In genomic region chr2:206361407-206362045, GRCh38 we compare ENCODE assay signal across 14 cellular contexts.
DNase-seq lines count a peak whose midpoint lies in the region; ATAC-seq, FAIRE-seq and TF ChIP-seq lines count a peak whose summit lies in the region.
"Had no signal": no experiment of that assay in that cellular context is flagged by ENCODE, and none has a peak within 500 bp of the region (broad histone marks: within the 10 kb centered on the region; RNA-seq: fewer than 3 reads in every experiment).

No MANE protein-coding gene starts in this region.

- TF ChIP-seq CTCF in GM12878 (IDR thresholded peaks at IDR 0.05 in 2 of 3, conservative IDR thresholded peaks at IDR 0.05 in 1 of 3; ENCODE audit: control insufficient read depth in 2 of 3, extremely low read depth in 1 of 3, insufficient read depth in 1 of 3, low read depth in 3 of 3, low read length in 3 of 3) (no peak), adrenal gland (IDR thresholded peaks at IDR 0.05) (no peak)

- peak in 1 of 2 experiments; percentile 67; a peak in 1 of 4 replicates for TF ChIP-seq EP300 in GM12878 (IDR thresholded peaks at IDR 0.05; ENCODE audit: borderline replicate concordance in 1 of 2, control insufficient read depth in 1 of 2, low read depth in 2 of 2, low read length in 2 of 2)

- in situ Hi-C loops in GM12878 (cut with MboI) = no loop called here

- H3K27ac ChIP-seq in GM12878 (ENCODE audit: control insufficient read depth, insufficient read depth) (no peak overlapping the region), adrenal gland (no peak overlapping the region)
- H3K27ac ChIP-seq: left lung, parathyroid adenoma had no signal

- 43% methylated on average over 2 of the region's 2 CpGs for WGBS in GM12878 (ENCODE audit: insufficient coverage, insufficient replicate concordance, low lambda C conversion rate, missing lambda C conversion rate)
- WGBS in adrenal gland, 4 donors = 91 to 94% (median 94%) methylated on average over 2 of the region's 2 CpGs

- SMC1A ChIA-PET in GM12878 (lab: Charles Lee; ENCODE audit: uncharacterized antibody, unreplicated experiment) = interaction anchor here (0.6 to 1.6 kb wide), 4 partner anchors 9 to 1351 kb away, joined by 3 to 4 read pairs (median 3); no protein-coding TSS in a partner anchor

- no peak overlapping the region for H3K27ac Mint-ChIP-seq in activated CD4-positive, alpha-beta T cell treated with anti-CD3 and anti-CD28 coated beads for 36 hours
- H3K27ac Mint-ChIP-seq: activated naive CD4-positive, alpha-beta T cell treated with anti-CD3 and anti-CD28 coated beads for 36 hours; dendritic cell treated with granulocyte-macrophage colony-stimulating factor and Interleukin-4, amounts not matched to agents 40 ng/mL and 50 ng/mL, for 4 days had no signal

- peak; percentile 93 for ATAC-seq in activated CD4-positive, alpha-beta T cell treated with anti-CD3 and anti-CD28 coated beads for 36 hours
- ATAC-seq in GM21360 (IDR thresholded peaks at IDR 0.05; ENCODE audit: unreplicated experiment) = peak; percentile 94
- ATAC-seq in HG03159 (IDR thresholded peaks at IDR 0.05; ENCODE audit: unreplicated experiment) = peak; percentile 94
- peak; percentile 98 for ATAC-seq in GM12878
- ATAC-seq: left lung had no signal

- H3K27me3 ChIP-seq in GM12878 (replicated peaks in 1 of 2; ENCODE audit: control insufficient read depth in 2 of 2, insufficient read depth in 2 of 2, low read length in 1 of 2) (no peaks in the 10 kb centered on the region), adrenal gland (no peaks in the 10 kb centered on the region)
- H3K27me3 ChIP-seq: left lung had no signal

- no TSS peak for BruUV-seq in GM12878 (replicated peaks; lab: Mats Ljungman, UMichigan)

- POLR2A ChIA-PET in activated CD4-positive, alpha-beta T cell treated with anti-CD3 and anti-CD28 coated beads for 36 hours (lab: Charles Lee) = interaction anchor here (0.8 kb wide), 1 partner anchor 201 kb away, joined by 3 read pairs; the partner anchor contains the start of gene EEF1B2
- POLR2A ChIA-PET in GM12878 (lab: Charles Lee) = no interaction called here

- H3K4me1 ChIP-seq in GM12878 (ENCODE audit: control insufficient read depth, insufficient read depth, low read length) = no peaks in the 10 kb centered on the region
- H3K4me1 ChIP-seq in adrenal gland (replicated peaks in 1 of 2) = peaks cover 0 to 4% of the 10 kb centered on the region in 2 donors
- H3K4me1 ChIP-seq: left lung, parathyroid adenoma had no signal

- no peaks in the 10 kb centered on the region for H3K36me3 Mint-ChIP-seq in activated CD4-positive, alpha-beta T cell treated with anti-CD3 and anti-CD28 coated beads for 36 hours (ENCODE audit: low read depth)

- H3K4me3 Mint-ChIP-seq in activated CD4-positive, alpha-beta T cell treated with anti-CD3 and anti-CD28 coated beads for 36 hours = no peak overlapping the region
- H3K4me3 Mint-ChIP-seq: activated naive CD4-positive, alpha-beta T cell treated with anti-CD3 and anti-CD28 coated beads for 36 hours; dendritic cell treated with granulocyte-macrophage colony-stimulating factor and Interleukin-4, amounts not matched to agents 40 ng/mL and 50 ng/mL, for 4 days had no signal

- no peak overlapping the region for H3K4me2 ChIP-seq in GM12878 (ENCODE audit: control insufficient read depth, insufficient read depth)

- H2AFZ ChIP-seq in GM12878 (ENCODE audit: control insufficient read depth, low read depth, low read length) = no peak overlapping the region
- H2AFZ ChIP-seq: parathyroid adenoma had no signal

- H3K36me3 ChIP-seq in GM12878 (ENCODE audit: control insufficient read depth in 2 of 2, insufficient read depth in 2 of 2, low read length in 1 of 2) = no peaks in the 10 kb centered on the region
- H3K36me3 ChIP-seq in adrenal gland (replicated peaks in 1 of 2) = no peaks in the 10 kb centered on the region
- H3K36me3 ChIP-seq: left lung had no signal

- H3K79me2 ChIP-seq in GM12878 (ENCODE audit: control insufficient read depth, insufficient read depth, low read length) = no peaks in the 10 kb centered on the region
- H3K79me2 ChIP-seq: parathyroid adenoma had no signal

- no peak overlapping the region for H3K9ac ChIP-seq in GM12878 (ENCODE audit: control insufficient read depth, insufficient read depth, low read length)
- H3K9ac ChIP-seq: parathyroid adenoma had no signal

- peaks cover 7% of the 10 kb centered on the region for H3K27me3 Mint-ChIP-seq in activated CD4-positive, alpha-beta T cell treated with anti-CD3 and anti-CD28 coated beads for 36 hours

- peaks cover 10% of the 10 kb centered on the region for H3K4me1 Mint-ChIP-seq in activated CD4-positive, alpha-beta T cell treated with anti-CD3 and anti-CD28 coated beads for 36 hours

- intact Hi-C loops in activated CD4-positive, alpha-beta T cell treated with anti-CD3 and anti-CD28 coated beads for 36 hours (cut with DNase I, micrococcal nuclease) = loop anchor here in 1 of 2 experiments (2.0 kb wide), 1 partner anchor 331 kb away; no protein-coding TSS in a partner anchor
- intact Hi-C loops in GM12878 (cut with micrococcal nuclease; ENCODE audit: unreplicated experiment) = no loop called here
- intact Hi-C loops in adrenal gland (cut with DNase I) = no loop called here

- RAD21 ChIA-PET in GM12878 (lab: Charles Lee; ENCODE audit: unreplicated experiment) = no interaction called here

- no peaks in the 10 kb centered on the region for H3K9me3 ChIP-seq in GM12878 (replicated peaks; ENCODE audit: control insufficient read depth, insufficient read depth, low read length)
- no peaks in the 10 kb centered on the region for H3K9me3 ChIP-seq in adrenal gland (replicated peaks in 1 of 3)
- H3K9me3 ChIP-seq: left lung had no signal

- FAIRE-seq in GM12878 (lab: Jason Lieb, UNC) = peak; percentile 23
- FAIRE-seq: TTC549 had no signal

- peak; percentile 44 for DNase-seq in activated CD4-positive, alpha-beta T cell treated with anti-CD3 and anti-CD28 coated beads for 36 hours
- DNase-seq in activated CD4-positive, alpha-beta T cell treated with anti-CD3 and anti-CD28 coated beads, Interleukin-2, amount 50 U/mL, for 4 hours = no peak
- DNase-seq in GM12878 (ENCODE audit: low read depth, low spot score) (no peak), adrenal gland (no peak), AML-193 (lab: John Stamatoyannopoulos, UW) (no peak), HCEC 1CT (no peak)
- DNase-seq: 8988T; activated naive CD4-positive, alpha-beta T cell treated with anti-CD3 and anti-CD28 coated beads for 36 hours; left lung had no signal

- H3K4me3 ChIP-seq in GM12878 (no peak overlapping the region), adrenal gland (no peak overlapping the region)
- H3K4me3 ChIP-seq: left lung had no signal

- no peak for TF ChIP-seq RAD21 in GM12878 (IDR thresholded peaks at IDR 0.05; ENCODE audit: insufficient read depth, low read depth, low read length)

- TF ChIP-seq POLR2A in GM12878 (IDR thresholded peaks at IDR 0.05; ENCODE audit: low read depth, low read length) = no peak
- no peak for TF ChIP-seq POLR2A in adrenal gland (IDR thresholded peaks at IDR 0.05)

- no peaks in the 10 kb centered on the region for H4K20me1 ChIP-seq in GM12878 (ENCODE audit: control insufficient read depth, insufficient read depth)

- peaks cover 3% of the 10 kb centered on the region for H3K9me3 Mint-ChIP-seq in activated CD4-positive, alpha-beta T cell treated with anti-CD3 and anti-CD28 coated beads for 36 hours (ENCODE audit: low read depth)

- CTCF ChIA-PET in activated CD4-positive, alpha-beta T cell treated with anti-CD3 and anti-CD28 coated beads for 36 hours (lab: Charles Lee) = no interaction called here
- CTCF ChIA-PET in GM12878 (lab: Yijun Ruan, JAX) = no interaction called here

TF ChIP-seq in GM12878, 131 proteins besides CTCF, POLR2A, EP300 and RAD21 (continues in another document):
- TF ChIP-seq MXI1 (IDR thresholded peaks at IDR 0.05; ENCODE audit: low read depth, low read length) (no peak), SPI1 (IDR thresholded peaks at IDR 0.05; ENCODE audit: borderline replicate concordance, insufficient read depth, low read depth, low read length) (no peak), CHD4 (IDR thresholded peaks at IDR 0.05) (no peak), HCFC1 (IDR thresholded peaks at IDR 0.05; ENCODE audit: low read length) (no peak), ZNF384 (IDR thresholded peaks at IDR 0.05; ENCODE audit: borderline replicate concordance, low read depth, low read length) (no peak), CHD1 (IDR thresholded peaks at IDR 0.05; ENCODE audit: low read depth, low read length) (no peak), STAT3 (IDR thresholded peaks at IDR 0.05; ENCODE audit: low read depth, low read length) (no peak), ETV6 (conservative IDR thresholded peaks at IDR 0.05 in 1 of 2, IDR thresholded peaks at IDR 0.05 in 1 of 2; ENCODE audit: borderline replicate concordance in 1 of 2, low read depth in 1 of 2) (no peak), POU2F2 (IDR thresholded peaks at IDR 0.05; ENCODE audit: borderline replicate concordance, low read depth, low read length) (no peak), BCL3 (IDR thresholded peaks at IDR 0.05; ENCODE audit: borderline replicate concordance, insufficient read depth, low read depth, low read length, poor library complexity, severe bottlenecking) (no peak), CHD2 (IDR thresholded peaks at IDR 0.05; ENCODE audit: borderline replicate concordance, low read depth, low read length) (no peak), RFX5 (IDR thresholded peaks at IDR 0.05; ENCODE audit: low read depth, low read length) (no peak)
